21 cellular contexts compared by ENCODE assay signal in the genomic region with DNA sequence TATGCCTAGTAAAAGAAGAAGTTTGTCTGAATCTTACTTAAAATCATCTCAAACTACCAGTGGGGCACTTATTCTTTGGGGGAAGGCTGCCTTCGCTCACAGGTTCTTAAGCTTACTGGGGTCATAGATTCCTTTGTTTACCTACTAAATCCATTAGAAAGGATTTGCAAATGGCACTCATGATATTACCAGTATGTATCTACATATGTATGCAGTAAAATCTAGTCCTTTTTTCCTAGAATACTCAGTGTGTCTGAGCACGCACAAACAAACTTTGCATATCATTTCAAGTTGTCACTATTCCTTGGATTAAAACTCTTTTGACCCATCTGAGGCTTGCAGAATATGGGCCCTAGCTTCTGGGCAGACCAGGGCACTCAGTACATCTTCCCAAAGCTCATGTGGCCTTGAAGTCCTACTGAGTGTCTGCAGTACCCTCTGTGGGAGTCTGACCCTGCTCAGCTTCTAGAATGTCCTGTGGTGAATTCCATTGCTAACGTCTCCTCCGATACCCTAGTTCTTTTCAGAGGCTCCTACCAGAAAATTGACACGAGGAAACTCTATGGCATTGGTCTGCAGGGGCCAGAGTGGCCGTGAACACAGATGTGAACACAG.
DNase-seq lines count a peak whose midpoint lies in the region; ATAC-seq and TF ChIP-seq lines count a peak whose summit lies in the region.
"Had no signal": no experiment of that assay in that cellular context is flagged by ENCODE, and none has a peak within 500 bp of the region (broad histone marks: within the 10 kb centered on the region; RNA-seq: fewer than 3 reads in every experiment).

No MANE protein-coding gene starts in this region.

- 82% methylated on average over 6 of the region's 6 CpGs for WGBS in heart right ventricle, 2 donors
- WGBS in hepatocyte (ENCODE audit: low lambda C conversion rate, missing lambda C conversion rate), result 86% methylated on average over 6 of the region's 6 CpGs

- H4K20me1 ChIP-seq in hepatocyte (ENCODE audit: insufficient read depth, poor library complexity, severe bottlenecking), result no peaks in the 10 kb centered on the region

- peak overlapping the region; percentile 62 for H3K27ac ChIP-seq in left ventricle myocardium inferior (replicated peaks)
- H3K27ac ChIP-seq in heart right ventricle, result peak overlapping the region in 3 of 10 donors; percentile 25 to 53 (median 45)
- peak overlapping the region; percentile 52 for H3K27ac ChIP-seq in hepatocyte
- peak overlapping the region; percentile 19 for H3K27ac ChIP-seq in subcutaneous abdominal adipose tissue (ENCODE audit: low read depth, low read length)
- H3K27ac ChIP-seq: Peyer's patch, SJCRH30 had no signal

- no peak for TF ChIP-seq CTCF in left ventricle myocardium inferior (IDR thresholded peaks at IDR 0.05; ENCODE audit: borderline replicate concordance)
- no peak for TF ChIP-seq CTCF in heart right ventricle (IDR thresholded peaks at IDR 0.05)
- no peak for TF ChIP-seq CTCF in hepatocyte (IDR thresholded peaks at IDR 0.05; ENCODE audit: poor library complexity)

- no peak overlapping the region for H2AFZ ChIP-seq in hepatocyte

- no peaks in the 10 kb centered on the region for H3K9me2 ChIP-seq in hepatocyte (replicated peaks; ENCODE audit: insufficient read depth)

- ATAC-seq in heart right ventricle (no peak), HG02840 (IDR thresholded peaks at IDR 0.05; ENCODE audit: low FRiP score, unreplicated experiment) (no peak)
- ATAC-seq: CD8-positive, alpha-beta T cell; HCT116 had no signal

- no peak for DNase-seq in left ventricle myocardium inferior
- no peak for DNase-seq in heart right ventricle
- no peak for DNase-seq in hepatocyte (ENCODE audit: low spot score)
- DNase-seq in NCI-H2171 treated with DMSO at 0.1 percent for 48 hours (lab: John Stamatoyannopoulos, UW), result no peak
- DNase-seq in EL, result no peak
- DNase-seq: AML-193; Calu3; CD8-positive, alpha-beta T cell; DMS153; Kasumi-1; NCI-H1048; NCI-H1436; NCI-H1930; NCI-H226; NCI-H524; NCI-H774; Peyer's patch; SJCRH30 had no signal

- H3K27me3 ChIP-seq in left ventricle myocardium inferior (ENCODE audit: low read depth) (peaks cover 18% of the 10 kb centered on the region), heart right ventricle (peaks cover 0 to 9% (median 0%) of the 10 kb centered on the region in 7 donors), hepatocyte (no peaks in the 10 kb centered on the region), subcutaneous abdominal adipose tissue (ENCODE audit: control insufficient read depth in 5 of 5, insufficient read depth in 4 of 5, low read length in 5 of 5) (no peaks in the 10 kb centered on the region)
- H3K27me3 ChIP-seq: Peyer's patch had no signal

- H3K36me3 ChIP-seq in left ventricle myocardium inferior, result no peaks in the 10 kb centered on the region
- no peaks in the 10 kb centered on the region for H3K36me3 ChIP-seq in heart right ventricle
- H3K36me3 ChIP-seq in hepatocyte (replicated peaks; ENCODE audit: insufficient read depth, low read depth), result no peaks in the 10 kb centered on the region
- no peaks in the 10 kb centered on the region for H3K36me3 ChIP-seq in subcutaneous abdominal adipose tissue (ENCODE audit: control insufficient read depth in 5 of 5, insufficient read depth in 5 of 5, low read length in 5 of 5)
- H3K36me3 ChIP-seq: Peyer's patch, SJCRH30 had no signal

- no peak overlapping the region for H3K4me3 ChIP-seq in left ventricle myocardium inferior
- H3K4me3 ChIP-seq in heart right ventricle, result no peak overlapping the region
- H3K4me3 ChIP-seq in hepatocyte, result no peak overlapping the region
- H3K4me3 ChIP-seq in subcutaneous abdominal adipose tissue (ENCODE audit: low read depth in 1 of 5, low read length in 5 of 5), result no peak overlapping the region
- H3K4me3 ChIP-seq: Peyer's patch, SJCRH30 had no signal

- peak overlapping the region; percentile 14 for H3K4me2 ChIP-seq in hepatocyte

- H3K9me3 ChIP-seq in left ventricle myocardium inferior (replicated peaks), result no peaks in the 10 kb centered on the region
- H3K9me3 ChIP-seq in heart right ventricle, result no peaks in the 10 kb centered on the region
- H3K9me3 ChIP-seq in hepatocyte (ENCODE audit: low read depth), result no peaks in the 10 kb centered on the region
- H3K9me3 ChIP-seq in subcutaneous abdominal adipose tissue (ENCODE audit: control insufficient read depth in 5 of 5, low read length in 5 of 5), result no peaks in the 10 kb centered on the region
- H3K9me3 ChIP-seq: Peyer's patch, SJCRH30 had no signal

- intact Hi-C loops in left ventricle myocardium inferior (cut with micrococcal nuclease), result no loop called here
- intact Hi-C loops in heart right ventricle (cut with DNase I), result loop anchor here in 1 of 10 donors (5.0 kb wide), 1 partner anchor 299 kb away; a partner anchor contains a TSS

- H3K4me1 ChIP-seq in left ventricle myocardium inferior (peaks cover 10% of the 10 kb centered on the region), heart right ventricle (peaks cover 0 to 16% (median 5%) of the 10 kb centered on the region in 9 donors), hepatocyte (ENCODE audit: insufficient read depth) (peaks cover 31% of the 10 kb centered on the region), subcutaneous abdominal adipose tissue (ENCODE audit: control insufficient read depth in 5 of 5, insufficient read depth in 5 of 5, low read length in 5 of 5) (peaks cover 0 to 16% (median 12%) of the 10 kb centered on the region in 5 donors)
- H3K4me1 ChIP-seq: Peyer's patch, SJCRH30 had no signal

- no peak overlapping the region for H3K9ac ChIP-seq in subcutaneous abdominal adipose tissue (ENCODE audit: low read length in 5 of 5)

- no peaks in the 10 kb centered on the region for H3K79me2 ChIP-seq in hepatocyte
